Comparison of ENCODE assay signal across 2 cellular contexts in genomic region chr19:28482221-28482620, GRCh38.
TF ChIP-seq lines count a peak whose summit lies in the region.

No MANE protein-coding gene starts in this region.

TF ChIP-seq in GM23338, 12 proteins besides CTCF, POLR2A, EP300 and RAD21:
- TF ChIP-seq ETS1 (IDR thresholded peaks at IDR 0.05) (no peak), EZH2 (IDR thresholded peaks at IDR 0.05; ENCODE audit: low read depth, unreplicated experiment) (no peak), JUNB (IDR thresholded peaks at IDR 0.05; ENCODE audit: unreplicated experiment) (no peak), CREB1 (CRISPR knock-in tag; IDR thresholded peaks at IDR 0.05; ENCODE audit: low read depth) (no peak), REST (IDR thresholded peaks at IDR 0.05; ENCODE audit: unreplicated experiment) (no peak), ZNF114 (CRISPR knock-in tag; IDR thresholded peaks at IDR 0.05) (no peak), STAT1 (IDR thresholded peaks at IDR 0.05; ENCODE audit: unreplicated experiment) (no peak), POLR2AphosphoS5 (IDR thresholded peaks at IDR 0.05; ENCODE audit: low read depth) (no peak), ZNF462 (CRISPR knock-in tag; IDR thresholded peaks at IDR 0.05) (no peak), ZNF331 (CRISPR knock-in tag; IDR thresholded peaks at IDR 0.05; ENCODE audit: low read depth) (no peak), EZH2phosphoT487 (IDR thresholded peaks at IDR 0.05; ENCODE audit: unreplicated experiment) (no peak), NANOG (IDR thresholded peaks at IDR 0.05; ENCODE audit: borderline replicate concordance) (no peak)

TF ChIP-seq in H1, 55 proteins besides CTCF, POLR2A, EP300 and RAD21:
- TF ChIP-seq EGR1 (IDR thresholded peaks at IDR 0.05; ENCODE audit: borderline replicate concordance, low read depth, low read length) = no peak
- TF ChIP-seq CEBPB (IDR thresholded peaks at IDR 0.05; ENCODE audit: low read depth, low read length) = no peak
- no peak for TF ChIP-seq GTF2F1 (IDR thresholded peaks at IDR 0.05; ENCODE audit: borderline replicate concordance, low read depth, low read length)
- no peak for TF ChIP-seq SIRT6 (IDR thresholded peaks at IDR 0.05; ENCODE audit: low read length)
- no peak for TF ChIP-seq HDAC6 (IDR thresholded peaks at IDR 0.05; ENCODE audit: low read depth, low read length)
- peak; percentile 12; the same call in 1 of the 2 replicates for TF ChIP-seq TAF1 (IDR thresholded peaks at IDR 0.05; ENCODE audit: low read depth, low read length)
